23 cellular contexts compared by ENCODE assay signal in the genomic region with DNA sequence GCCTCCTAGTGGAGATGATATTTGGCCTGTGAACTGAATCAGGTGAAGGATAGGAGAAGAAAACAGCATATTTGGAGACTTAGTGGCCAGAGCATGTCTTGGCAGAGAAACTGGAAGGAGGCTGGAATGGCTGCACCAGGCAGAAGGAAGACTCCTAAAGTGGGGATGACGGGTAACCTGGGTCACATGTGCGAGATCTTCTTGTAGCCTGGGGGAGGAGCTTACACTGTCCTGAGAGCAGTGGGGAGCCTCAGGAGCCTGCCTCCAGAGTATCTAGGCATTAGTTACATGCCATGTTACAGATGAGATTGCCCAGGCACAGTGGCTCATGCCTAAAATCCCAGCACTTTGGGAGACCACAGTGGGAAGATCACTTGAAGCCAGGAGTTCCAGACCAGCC. TPM values are rescaled to one million over a fixed set of nuclear protein-coding genes. Genes with fewer than 3 reads are reported as not detected.
A peak's percentile ranks its signal among the peaks of the same experiment; 100 is the strongest.
DNase-seq lines count a peak whose midpoint lies in the region; ATAC-seq and TF ChIP-seq lines count a peak whose summit lies in the region.
"Had no signal": no experiment of that assay in that cellular context is flagged by ENCODE, and none has a peak within 500 bp of the region (broad histone marks: within the 10 kb centered on the region; RNA-seq: fewer than 3 reads in every experiment).

No MANE protein-coding gene starts in this region.

- H3K4me3 ChIP-seq in CD4-positive, alpha-beta memory T cell (ENCODE audit: low read length in 2 of 2): no peak overlapping the region
- no peak overlapping the region for H3K4me3 ChIP-seq in naive thymus-derived CD4-positive, alpha-beta T cell (ENCODE audit: low read length)
- H3K4me3 ChIP-seq: adrenal gland, GM23248, SJSA1, vagina had no signal

- H3K4me1 Mint-ChIP-seq in activated naive CD4-positive, alpha-beta T cell treated with anti-CD3 and anti-CD28 coated beads for 36 hours (ENCODE audit: low read depth): peaks cover 15% of the 10 kb centered on the region
- H3K4me1 Mint-ChIP-seq in CD4-positive, alpha-beta memory T cell: peaks cover 7 to 33% (median 17%) of the 10 kb centered on the region in 4 donors
- H3K4me1 Mint-ChIP-seq in activated B cell treated with CpG ODN at 0.5 μM for 24 hours (peaks cover 14% of the 10 kb centered on the region), nephron progenitor cell (peaks cover 42% of the 10 kb centered on the region)
- H3K4me1 Mint-ChIP-seq in naive thymus-derived CD4-positive, alpha-beta T cell: peaks cover 0 to 32% (median 18%) of the 10 kb centered on the region in 7 donors

- no peak for DNase-seq in activated naive CD4-positive, alpha-beta T cell treated with anti-CD3 and anti-CD28 coated beads for 36 hours
- no peak for DNase-seq in activated naive CD4-positive, alpha-beta T cell treated with anti-CD3 and anti-CD28 coated beads, Interleukin-2, amount 50 U/mL, for 16 hours
- DNase-seq in CD4-positive, alpha-beta memory T cell: no peak
- DNase-seq in activated B cell treated with CpG ODN at 0.5 μM for 24 hours (no peak), 8988T (no peak), nephron progenitor cell (no peak)
- no peak for DNase-seq in naive thymus-derived CD4-positive, alpha-beta T cell
- DNase-seq: activated CD4-positive, alpha-beta T cell treated with anti-CD3 and anti-CD28 coated beads, Interleukin-2, amount 50 U/mL, for 48 hours; activated T-cell treated with anti-CD3 and anti-CD28 coated beads, Interleukin-2, amount 50 U/mL, for 48 hours; DMS 273 treated with DMSO at 0.1 percent for 48 hours; GM23248; midbrain; NCI-H1417; NK-92 treated with Interleukin-12 subunit alpha and Interleukin-12 subunit beta, amount 100 ng/mL, for 24 hours; stimulated activated CD8-positive, alpha-beta memory T cell treated with anti-CD3 and anti-CD28 coated beads, Interleukin-4, amount 100 ng/mL, for 48 hours; WERI-Rb-1 had no signal

- no peak overlapping the region for H3K27ac ChIP-seq in CD4-positive, alpha-beta memory T cell (ENCODE audit: low read depth, low read length)
- no peak overlapping the region for H3K27ac ChIP-seq in naive thymus-derived CD4-positive, alpha-beta T cell (ENCODE audit: low read depth, low read length)
- H3K27ac ChIP-seq: GM23248, HL-60, SJSA1, vagina, WERI-Rb-1 had no signal

- no peaks in the 10 kb centered on the region for H3K9me3 ChIP-seq in CD4-positive, alpha-beta memory T cell (ENCODE audit: control insufficient read depth in 1 of 2, low read length in 2 of 2)
- H3K9me3 ChIP-seq in naive thymus-derived CD4-positive, alpha-beta T cell (ENCODE audit: control insufficient read depth in 2 of 3, low read length in 3 of 3): no peaks in the 10 kb centered on the region
- H3K9me3 ChIP-seq: adrenal gland, SJSA1, vagina had no signal

- CTCF ChIA-PET in activated naive CD4-positive, alpha-beta T cell treated with anti-CD3 and anti-CD28 coated beads for 36 hours (lab: Charles Lee): interaction anchor here (0.6 to 1.1 kb wide), 4 partner anchors 9 to 271 kb away, joined by 3 to 5 read pairs (median 4); no protein-coding TSS in a partner anchor
- CTCF ChIA-PET in CD4-positive, alpha-beta memory T cell (lab: Charles Lee; ENCODE audit: partially characterized antibody): interaction anchor here (0.9 to 1.9 kb wide), 5 partner anchors 9 to 164 kb away, joined by 3 to 5 read pairs (median 4); a partner anchor contains a TSS
- CTCF ChIA-PET in activated B cell treated with CpG ODN at 0.5 μM for 24 hours (lab: Charles Lee): interaction anchor here (1.0 to 1.5 kb wide), 3 partner anchors 32 to 164 kb away, joined by 3 read pairs; a partner anchor contains a TSS
- CTCF ChIA-PET in naive thymus-derived CD4-positive, alpha-beta T cell (lab: Charles Lee): interaction anchor here (0.6 to 1.2 kb wide), 4 partner anchors 10 to 963 kb away, joined by 3 read pairs; no protein-coding TSS in a partner anchor

- no peak overlapping the region for H3K4me3 Mint-ChIP-seq in activated naive CD4-positive, alpha-beta T cell treated with anti-CD3 and anti-CD28 coated beads for 36 hours
- H3K4me3 Mint-ChIP-seq in CD4-positive, alpha-beta memory T cell: no peak overlapping the region
- H3K4me3 Mint-ChIP-seq in activated B cell treated with CpG ODN at 0.5 μM for 24 hours (no peak overlapping the region), nephron progenitor cell (no peak overlapping the region)
- no peak overlapping the region for H3K4me3 Mint-ChIP-seq in naive thymus-derived CD4-positive, alpha-beta T cell
- H3K4me3 Mint-ChIP-seq: dendritic cell treated with granulocyte-macrophage colony-stimulating factor and Interleukin-4, amounts not matched to agents 40 ng/mL and 50 ng/mL, for 4 days had no signal

- H3K27me3 ChIP-seq in CD4-positive, alpha-beta memory T cell (ENCODE audit: insufficient read depth, low read length): no peaks in the 10 kb centered on the region
- no peaks in the 10 kb centered on the region for H3K27me3 ChIP-seq in naive thymus-derived CD4-positive, alpha-beta T cell (ENCODE audit: control insufficient read depth in 2 of 2, insufficient read depth in 2 of 2, low read length in 2 of 2)
- H3K27me3 ChIP-seq: adrenal gland, SJSA1, vagina had no signal

- intact Hi-C loops in activated naive CD4-positive, alpha-beta T cell treated with anti-CD3 and anti-CD28 coated beads for 36 hours (cut with micrococcal nuclease): no loop called here
- intact Hi-C loops in CD4-positive, alpha-beta memory T cell (cut with micrococcal nuclease): loop anchor here (5.0 kb wide), 1 partner anchor 203 kb away; a partner anchor contains a TSS
- intact Hi-C loops in activated B cell treated with CpG ODN at 0.5 μM for 24 hours (cut with micrococcal nuclease): loop anchor here (5.0 kb wide), 1 partner anchor 33 kb away; no protein-coding TSS in a partner anchor
- intact Hi-C loops in naive thymus-derived CD4-positive, alpha-beta T cell (cut with micrococcal nuclease): no loop called here

- H3K9me3 Mint-ChIP-seq in activated naive CD4-positive, alpha-beta T cell treated with anti-CD3 and anti-CD28 coated beads for 36 hours: no peaks in the 10 kb centered on the region
- peaks cover 0 to 1% (median 0%) of the 10 kb centered on the region in 8 donors for H3K9me3 Mint-ChIP-seq in CD4-positive, alpha-beta memory T cell
- H3K9me3 Mint-ChIP-seq in activated B cell treated with CpG ODN at 0.5 μM for 24 hours (no peaks in the 10 kb centered on the region), nephron progenitor cell (no peaks in the 10 kb centered on the region)
- H3K9me3 Mint-ChIP-seq in naive thymus-derived CD4-positive, alpha-beta T cell: peaks cover 0 to 1% (median 0%) of the 10 kb centered on the region in 11 donors
- H3K9me3 Mint-ChIP-seq: dendritic cell treated with granulocyte-macrophage colony-stimulating factor and Interleukin-4, amounts not matched to agents 40 ng/mL and 50 ng/mL, for 4 days had no signal

- no peaks in the 10 kb centered on the region for H3K4me1 ChIP-seq in CD4-positive, alpha-beta memory T cell (ENCODE audit: insufficient read depth, low read length)
- no peaks in the 10 kb centered on the region for H3K4me1 ChIP-seq in naive thymus-derived CD4-positive, alpha-beta T cell (ENCODE audit: control insufficient read depth in 2 of 2, insufficient read depth in 2 of 2, low read length in 2 of 2)

- H3K36me3 Mint-ChIP-seq in activated naive CD4-positive, alpha-beta T cell treated with anti-CD3 and anti-CD28 coated beads for 36 hours (ENCODE audit: low read depth): peaks cover 40% of the 10 kb centered on the region
- H3K36me3 Mint-ChIP-seq in CD4-positive, alpha-beta memory T cell: peaks cover 46 to 86% of the 10 kb centered on the region in 2 donors
- H3K36me3 Mint-ChIP-seq in activated B cell treated with CpG ODN at 0.5 μM for 24 hours (ENCODE audit: low read depth): peaks cover 92% of the 10 kb centered on the region
- peaks cover 8 to 51% (median 13%) of the 10 kb centered on the region in 5 donors for H3K36me3 Mint-ChIP-seq in naive thymus-derived CD4-positive, alpha-beta T cell
- no peaks in the 10 kb centered on the region for H3K36me3 Mint-ChIP-seq in nephron progenitor cell (ENCODE audit: low read depth)

- ATAC-seq in activated B cell treated with CpG ODN at 0.5 μM for 24 hours (ENCODE audit: low read depth) (no peak), SK-N-SH treated with all-trans-retinoic acid at 6 μM for 48 hours (no peak)
- no peak for ATAC-seq in naive thymus-derived CD4-positive, alpha-beta T cell
- ATAC-seq: HepG2 had no signal

- peaks cover 84% of the 10 kb centered on the region for H3K36me3 ChIP-seq in CD4-positive, alpha-beta memory T cell (ENCODE audit: insufficient read depth, low read length)
- H3K36me3 ChIP-seq in naive thymus-derived CD4-positive, alpha-beta T cell (ENCODE audit: control insufficient read depth in 2 of 3, insufficient read depth in 3 of 3, low read length in 3 of 3): peaks cover 23 to 99% (median 41%) of the 10 kb centered on the region in 3 experiments

- TF ChIP-seq CTCF in activated B cell treated with CpG ODN at 0.5 μM for 24 hours (IDR thresholded peaks at IDR 0.05) (no peak), nephron progenitor cell (IDR thresholded peaks at IDR 0.05) (no peak)

- no peaks in the 10 kb centered on the region for H3K27me3 Mint-ChIP-seq in activated naive CD4-positive, alpha-beta T cell treated with anti-CD3 and anti-CD28 coated beads for 36 hours (ENCODE audit: low read depth)
- H3K27me3 Mint-ChIP-seq in CD4-positive, alpha-beta memory T cell: no peaks in the 10 kb centered on the region
- H3K27me3 Mint-ChIP-seq in activated B cell treated with CpG ODN at 0.5 μM for 24 hours (no peaks in the 10 kb centered on the region), nephron progenitor cell (ENCODE audit: low read depth, poor library complexity) (no peaks in the 10 kb centered on the region)
- no peaks in the 10 kb centered on the region for H3K27me3 Mint-ChIP-seq in naive thymus-derived CD4-positive, alpha-beta T cell
- H3K27me3 Mint-ChIP-seq: dendritic cell treated with granulocyte-macrophage colony-stimulating factor and Interleukin-4, amounts not matched to agents 40 ng/mL and 50 ng/mL, for 4 days had no signal

- POLR2A ChIA-PET in CD4-positive, alpha-beta memory T cell (lab: Charles Lee; ENCODE audit: partially characterized antibody): interaction anchor here (1.1 to 2.0 kb wide), 2 partner anchors 19 to 48 kb away, joined by 3 to 6 read pairs; no protein-coding TSS in a partner anchor
- POLR2A ChIA-PET in activated B cell treated with CpG ODN at 0.5 μM for 24 hours (lab: Charles Lee): interaction anchor here (0.7 to 1.0 kb wide), 2 partner anchors 10 to 18 kb away, joined by 3 to 4 read pairs; no protein-coding TSS in a partner anchor
- POLR2A ChIA-PET in naive thymus-derived CD4-positive, alpha-beta T cell (lab: Charles Lee): interaction anchor here (0.7 kb wide), 1 partner anchor 198 kb away, joined by 4 read pairs; no protein-coding TSS in a partner anchor

- H3K27ac Mint-ChIP-seq in activated naive CD4-positive, alpha-beta T cell treated with anti-CD3 and anti-CD28 coated beads for 36 hours: peak overlapping the region; percentile 26
- H3K27ac Mint-ChIP-seq in CD4-positive, alpha-beta memory T cell: peak overlapping the region in 5 of 7 donors; percentile 37 to 85 (median 51)
- H3K27ac Mint-ChIP-seq in activated B cell treated with CpG ODN at 0.5 μM for 24 hours (peak overlapping the region; percentile 25), nephron progenitor cell (no peak overlapping the region)
- H3K27ac Mint-ChIP-seq in naive thymus-derived CD4-positive, alpha-beta T cell: peak overlapping the region in 5 of 9 donors; percentile 26 to 73 (median 56)
- H3K27ac Mint-ChIP-seq: dendritic cell treated with granulocyte-macrophage colony-stimulating factor and Interleukin-4, amounts not matched to agents 40 ng/mL and 50 ng/mL, for 4 days had no signal

RNA-seq across cellular contexts. Expression of a gene that starts 49.8 kb away (rescaled TPM):
- total RNA-seq in activated naive CD4-positive, alpha-beta T cell treated with anti-CD3 and anti-CD28 coated beads for 36 hours: 10 to 100 TPM; 78.4 to 86.6 TPM
- total RNA-seq in CD4-positive, alpha-beta memory T cell: 100 to 1,000 TPM; 265 to 276 TPM
- polyA plus RNA-seq in CD4-positive, alpha-beta memory T cell: 10 to 100 TPM in 1 of 2 donors, 1 to 10 TPM in 1; 9.1 to 42.6 TPM
- 218 and 225 TPM in 2 replicates for total RNA-seq in activated B cell treated with CpG ODN at 0.5 μM for 24 hours
- 100 to 1,000 TPM in 4 of 5 experiments, 10 to 100 TPM in 1; 99.0 to 271 (median 153) TPM for total RNA-seq in naive thymus-derived CD4-positive, alpha-beta T cell
- 10 to 100 TPM; 29.8 to 55.7 TPM for polyA plus RNA-seq in naive thymus-derived CD4-positive, alpha-beta T cell

RNA-seq across cellular contexts. Expression of a gene that starts 57.3 kb away (rescaled TPM):
- 10 to 100 TPM; 42.5 to 42.8 TPM for total RNA-seq in activated naive CD4-positive, alpha-beta T cell treated with anti-CD3 and anti-CD28 coated beads for 36 hours
- 10 to 100 TPM; 47.5 to 51.4 TPM for total RNA-seq in CD4-positive, alpha-beta memory T cell
- polyA plus RNA-seq in CD4-positive, alpha-beta memory T cell: 10 to 100 TPM; 42.2 to 47.6 TPM
- 22.2 and 31.2 TPM in 2 replicates for total RNA-seq in activated B cell treated with CpG ODN at 0.5 μM for 24 hours
- 10 to 100 TPM; 34.6 to 50.0 (median 40.9) TPM for total RNA-seq in naive thymus-derived CD4-positive, alpha-beta T cell
- polyA plus RNA-seq in naive thymus-derived CD4-positive, alpha-beta T cell: 10 to 100 TPM; 30.2 to 35.4 TPM

Comparison
In these comparisons a context has a peak if more than half of its experiments do, and no peak if none do; other contexts are left out.
1. intact Hi-C loops: an anchor here in CD4-positive, alpha-beta memory T cell (5.0 kb wide) and activated B cell treated with CpG ODN at 0.5 μM for 24 hours (5.0 kb wide); none called in activated naive CD4-positive, alpha-beta T cell treated with anti-CD3 and anti-CD28 coated beads for 36 hours and naive thymus-derived CD4-positive, alpha-beta T cell.